ENCODE assay signal across 1 cellular context in the genomic region with DNA sequence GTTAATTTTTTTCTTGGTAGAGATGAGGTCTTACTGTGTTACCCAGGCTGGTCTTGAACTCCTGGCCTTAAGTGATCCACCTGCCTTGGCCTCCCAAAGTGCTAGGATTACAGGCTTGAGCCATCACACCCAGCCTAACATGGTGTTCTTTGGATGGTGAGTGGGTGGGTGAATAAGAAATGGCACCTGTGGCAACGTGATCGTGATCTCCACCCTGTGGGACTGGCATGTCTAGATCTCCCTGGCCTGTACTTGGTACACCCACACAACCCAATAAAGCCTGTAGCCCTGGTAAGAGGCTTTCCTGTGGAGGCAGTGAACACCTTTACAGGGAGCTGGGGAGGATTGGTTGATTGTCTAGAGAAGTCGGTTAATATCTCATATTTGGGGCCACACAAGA.
TF ChIP-seq lines count a peak whose summit lies in the region.

No MANE protein-coding gene starts in this region.

TF ChIP-seq in WTC11, 78 proteins besides CTCF, POLR2A, EP300 and RAD21 (continued from another document):
- TF ChIP-seq PRDM15 (CRISPR knock-in tag; IDR thresholded peaks at IDR 0.05) (no peak), SP1 (CRISPR knock-in tag; conservative IDR thresholded peaks at IDR 0.05) (no peak), KAT7 (CRISPR knock-in tag; IDR thresholded peaks at IDR 0.05; ENCODE audit: borderline replicate concordance) (no peak), CBFB (CRISPR knock-in tag; IDR thresholded peaks at IDR 0.05; ENCODE audit: low read depth) (no peak), ZNF138 (CRISPR knock-in tag; conservative IDR thresholded peaks at IDR 0.05) (no peak), CREB1 (CRISPR knock-in tag; IDR thresholded peaks at IDR 0.05) (no peak)
- TF ChIP-seq, protein P1, sequence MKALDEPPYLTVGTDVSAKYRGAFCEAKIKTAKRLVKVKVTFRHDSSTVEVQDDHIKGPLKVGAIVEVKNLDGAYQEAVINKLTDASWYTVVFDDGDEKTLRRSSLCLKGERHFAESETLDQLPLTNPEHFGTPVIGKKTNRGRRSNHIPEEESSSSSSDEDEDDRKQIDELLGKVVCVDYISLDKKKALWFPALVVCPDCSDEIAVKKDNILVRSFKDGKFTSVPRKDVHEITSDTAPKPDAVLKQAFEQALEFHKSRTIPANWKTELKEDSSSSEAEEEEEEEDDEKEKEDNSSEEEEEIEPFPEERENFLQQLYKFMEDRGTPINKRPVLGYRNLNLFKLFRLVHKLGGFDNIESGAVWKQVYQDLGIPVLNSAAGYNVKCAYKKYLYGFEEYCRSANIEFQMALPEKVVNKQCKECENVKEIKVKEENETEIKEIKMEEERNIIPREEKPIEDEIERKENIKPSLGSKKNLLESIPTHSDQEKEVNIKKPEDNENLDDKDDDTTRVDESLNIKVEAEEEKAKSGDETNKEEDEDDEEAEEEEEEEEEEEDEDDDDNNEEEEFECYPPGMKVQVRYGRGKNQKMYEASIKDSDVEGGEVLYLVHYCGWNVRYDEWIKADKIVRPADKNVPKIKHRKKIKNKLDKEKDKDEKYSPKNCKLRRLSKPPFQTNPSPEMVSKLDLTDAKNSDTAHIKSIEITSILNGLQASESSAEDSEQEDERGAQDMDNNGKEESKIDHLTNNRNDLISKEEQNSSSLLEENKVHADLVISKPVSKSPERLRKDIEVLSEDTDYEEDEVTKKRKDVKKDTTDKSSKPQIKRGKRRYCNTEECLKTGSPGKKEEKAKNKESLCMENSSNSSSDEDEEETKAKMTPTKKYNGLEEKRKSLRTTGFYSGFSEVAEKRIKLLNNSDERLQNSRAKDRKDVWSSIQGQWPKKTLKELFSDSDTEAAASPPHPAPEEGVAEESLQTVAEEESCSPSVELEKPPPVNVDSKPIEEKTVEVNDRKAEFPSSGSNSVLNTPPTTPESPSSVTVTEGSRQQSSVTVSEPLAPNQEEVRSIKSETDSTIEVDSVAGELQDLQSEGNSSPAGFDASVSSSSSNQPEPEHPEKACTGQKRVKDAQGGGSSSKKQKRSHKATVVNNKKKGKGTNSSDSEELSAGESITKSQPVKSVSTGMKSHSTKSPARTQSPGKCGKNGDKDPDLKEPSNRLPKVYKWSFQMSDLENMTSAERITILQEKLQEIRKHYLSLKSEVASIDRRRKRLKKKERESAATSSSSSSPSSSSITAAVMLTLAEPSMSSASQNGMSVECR (CRISPR knock-in tag; IDR thresholded peaks at IDR 0.05; ENCODE audit: borderline replicate concordance): no peak
- TF ChIP-seq, protein P2, sequence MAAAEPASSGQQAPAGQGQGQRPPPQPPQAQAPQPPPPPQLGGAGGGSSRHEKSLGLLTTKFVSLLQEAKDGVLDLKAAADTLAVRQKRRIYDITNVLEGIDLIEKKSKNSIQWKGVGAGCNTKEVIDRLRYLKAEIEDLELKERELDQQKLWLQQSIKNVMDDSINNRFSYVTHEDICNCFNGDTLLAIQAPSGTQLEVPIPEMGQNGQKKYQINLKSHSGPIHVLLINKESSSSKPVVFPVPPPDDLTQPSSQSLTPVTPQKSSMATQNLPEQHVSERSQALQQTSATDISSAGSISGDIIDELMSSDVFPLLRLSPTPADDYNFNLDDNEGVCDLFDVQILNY (CRISPR knock-in tag; IDR thresholded peaks at IDR 0.05): no peak
TF ChIP-seq in WTC11: peak in this region for 0.
